18 cellular contexts compared by ENCODE assay signal in the genomic region with DNA sequence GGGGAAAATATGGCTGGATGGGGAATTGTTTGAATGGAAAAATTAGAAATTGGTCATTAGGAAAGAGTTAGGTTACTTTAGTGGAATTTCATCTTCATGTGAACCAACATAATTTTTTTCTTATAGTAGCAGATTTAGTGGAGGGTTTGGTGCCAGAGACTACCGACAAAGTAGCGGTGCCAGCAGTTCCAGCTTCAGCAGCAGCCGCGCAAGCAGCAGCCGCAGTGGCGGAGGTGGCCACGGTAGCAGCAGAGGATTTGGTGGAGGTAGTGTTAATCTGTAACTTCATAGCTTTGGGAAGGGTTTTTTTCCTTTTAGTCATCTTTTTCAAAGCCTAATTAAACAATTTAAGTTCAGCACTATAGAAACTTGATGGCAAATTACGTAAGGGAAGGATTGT. TPM values are rescaled to one million over a fixed set of nuclear protein-coding genes. Genes with fewer than 3 reads are reported as not detected.
DNase-seq lines count a peak whose midpoint lies in the region; ATAC-seq, FAIRE-seq and TF ChIP-seq lines count a peak whose summit lies in the region.
"Had no signal": no experiment of that assay in that cellular context is flagged by ENCODE, and none has a peak within 500 bp of the region (broad histone marks: within the 10 kb centered on the region; RNA-seq: fewer than 3 reads in every experiment).

No MANE protein-coding gene starts in this region.

- H3K36me3 Mint-ChIP-seq in GM23338 (ENCODE audit: low read depth) (peaks cover 87% of the 10 kb centered on the region), progenitor cell of endocrine pancreas (ENCODE audit: insufficient read depth) (peaks cover 28% of the 10 kb centered on the region)

- POLR2A ChIA-PET in K562 (lab: Yijun Ruan, JAX), result interaction anchor here (0.6 to 1.6 kb wide), 4 partner anchors 10 to 110 kb away, joined by 3 to 5 read pairs (median 4); partner anchors contain the start of gene DDX3X

- H3K4me2 ChIP-seq in GM23338 (no peak overlapping the region), K562 (ENCODE audit: insufficient read depth, low read length) (no peak overlapping the region), smooth muscle cell (no peak overlapping the region)

- intact Hi-C loops in K562 (cut with micrococcal nuclease), result no loop called here

- H3K36me3 ChIP-seq in GM23338 (ENCODE audit: insufficient read depth), result peaks cover 67% of the 10 kb centered on the region
- H3K36me3 ChIP-seq in K562 (ENCODE audit: control insufficient read depth, insufficient read depth, low read length), result peaks cover 79% of the 10 kb centered on the region
- peaks cover 16% of the 10 kb centered on the region for H3K36me3 ChIP-seq in smooth muscle cell (ENCODE audit: low read depth)

- peak; percentile 9 for DNase-seq in activated gamma-delta T cell (lab: John Stamatoyannopoulos, UW)
- no peak for DNase-seq in activated gamma-delta T cell treated with Interleukin-2 at 50 U/mL for 16 hours
- DNase-seq in GM23338 (ENCODE audit: low spot score), result no peak
- DNase-seq in K562 (ENCODE audit: extremely low read depth in 1 of 4, low spot score in 3 of 4), result no peak
- DNase-seq in progenitor cell of endocrine pancreas (ENCODE audit: low spot score, unreplicated experiment), result no peak
- DNase-seq in smooth muscle cell (lab: John Stamatoyannopoulos, UW; ENCODE audit: unreplicated experiment), result no peak
- DNase-seq in SIG-M5 (lab: John Stamatoyannopoulos, UW), result no peak
- DNase-seq: CD8-positive, alpha-beta T cell; DMS79 treated with DMSO at 0.1 percent for 48 hours; GF-D8; GOT3; KBM-7; NCI-H1048; NCI-H2227 treated with DMSO at 0.1 percent for 48 hours; NCI-H526; RPMI8226 had no signal

- H3K9me2 ChIP-seq in GM23338 (ENCODE audit: insufficient read depth), result no peaks in the 10 kb centered on the region

- H3K4me1 Mint-ChIP-seq in GM23338 (peaks cover 6% of the 10 kb centered on the region), progenitor cell of endocrine pancreas (ENCODE audit: low read depth) (no peaks in the 10 kb centered on the region)

- H3K27me3 ChIP-seq in GM23338 (ENCODE audit: insufficient read depth), result no peaks in the 10 kb centered on the region
- no peaks in the 10 kb centered on the region for H3K27me3 ChIP-seq in K562 (ENCODE audit: control insufficient read depth in 2 of 2, insufficient read depth in 2 of 2, low read length in 2 of 2)
- no peaks in the 10 kb centered on the region for H3K27me3 ChIP-seq in smooth muscle cell (ENCODE audit: low read depth)

- ATAC-seq in GM23338 (no peak), K562 (no peak)
- ATAC-seq: CD8-positive, alpha-beta T cell had no signal

- CTCF ChIA-PET in K562 (lab: Yijun Ruan, JAX; ENCODE audit: low intra/inter-chr PET ratio), result no interaction called here

- WGBS in K562 (ENCODE audit: insufficient coverage, low coverage, missing lambda C conversion rate), result 98% methylated on average over 8 of the region's 8 CpGs
- 91% methylated on average over 8 of the region's 8 CpGs for WGBS in smooth muscle cell (ENCODE audit: low lambda C conversion rate)

- no peak for TF ChIP-seq EP300 in K562 (IDR thresholded peaks at IDR 0.05; ENCODE audit: low read length)

- H4K20me1 ChIP-seq in GM23338 (replicated peaks; ENCODE audit: insufficient read depth) (peaks cover 2% of the 10 kb centered on the region), K562 (replicated peaks; ENCODE audit: control insufficient read depth, insufficient read depth, low read length) (0 out of 2 replicates have a peak, but pooled peaks cover 9% of the 10 kb centered on the region), smooth muscle cell (ENCODE audit: low read depth) (peaks cover 88% of the 10 kb centered on the region)

- H3K9me3 Mint-ChIP-seq in GM23338 (no peaks in the 10 kb centered on the region; the same call in 2 of the 3 replicates), progenitor cell of endocrine pancreas (ENCODE audit: low read depth) (peaks cover 11% of the 10 kb centered on the region)
- H3K9me3 Mint-ChIP-seq: CD8-positive, alpha-beta T cell had no signal

- H3F3A ChIP-seq in GM23338 (replicated peaks; ENCODE audit: low read depth) (peaks cover 31% of the 10 kb centered on the region), smooth muscle cell (ENCODE audit: low read depth) (no peaks in the 10 kb centered on the region)

- H3K4me3 ChIP-seq in GM23338, result no peak overlapping the region
- no peak overlapping the region for H3K4me3 ChIP-seq in K562
- H3K4me3 ChIP-seq in smooth muscle cell, result no peak overlapping the region

- H2AFZ ChIP-seq in GM23338, result no peak overlapping the region
- H2AFZ ChIP-seq in K562 (ENCODE audit: low read depth, low read length), result no peak overlapping the region
- H2AFZ ChIP-seq in smooth muscle cell (ENCODE audit: low read depth), result no peak overlapping the region

- TF ChIP-seq POLR2A in K562 (conservative IDR thresholded peaks at IDR 0.05), result no peak

- TF ChIP-seq CTCF in GM23338 (conservative IDR thresholded peaks at IDR 0.05; ENCODE audit: low read depth in 2 of 2), result no peak
- no peak for TF ChIP-seq CTCF in K562 (IDR thresholded peaks at IDR 0.05 in 2 of 3, conservative IDR thresholded peaks at IDR 0.05 in 1 of 3; ENCODE audit: insufficient read depth in 2 of 3, low read depth in 1 of 3, low read length in 3 of 3)
- no peak for TF ChIP-seq CTCF in progenitor cell of endocrine pancreas (IDR thresholded peaks at IDR 0.05; ENCODE audit: unreplicated experiment)
- no peak for TF ChIP-seq CTCF in smooth muscle cell (IDR thresholded peaks at IDR 0.05; ENCODE audit: borderline replicate concordance, insufficient read depth, poor library complexity, severe bottlenecking)

- no peaks in the 10 kb centered on the region for H3K9me1 ChIP-seq in K562 (ENCODE audit: control insufficient read depth, insufficient read depth, low read length)

- no peaks in the 10 kb centered on the region for H3K9me3 ChIP-seq in K562 (replicated peaks; ENCODE audit: control insufficient read depth, insufficient read depth, low read depth, low read length)
- H3K9me3 ChIP-seq in smooth muscle cell (replicated peaks; ENCODE audit: low read depth), result no peaks in the 10 kb centered on the region

- H3K4me3 Mint-ChIP-seq in GM23338, result no peak overlapping the region
- no peak overlapping the region for H3K4me3 Mint-ChIP-seq in progenitor cell of endocrine pancreas (ENCODE audit: low read depth)
- H3K4me3 Mint-ChIP-seq: CD8-positive, alpha-beta T cell had no signal

- no TSS peak for BruUV-seq in K562 (replicated peaks; lab: Mats Ljungman, UMichigan)

- 0 out of 2 replicates have a peak overlapping the region, but pooled peaks have one; percentile 75 for H3K27ac Mint-ChIP-seq in GM23338
- peak overlapping the region; percentile 79 for H3K27ac Mint-ChIP-seq in progenitor cell of endocrine pancreas
- H3K27ac Mint-ChIP-seq: CD8-positive, alpha-beta T cell had no signal

- H3K9ac ChIP-seq in K562 (ENCODE audit: insufficient read depth in 1 of 2, low read depth in 2 of 2, low read length in 2 of 2) (no peak overlapping the region), smooth muscle cell (ENCODE audit: low read depth) (no peak overlapping the region)

- H3K4me1 ChIP-seq in GM23338 (ENCODE audit: insufficient read depth) (peaks cover 7% of the 10 kb centered on the region; the same call in 1 of the 2 replicates), K562 (replicated peaks in 1 of 2; ENCODE audit: control insufficient read depth in 2 of 2, insufficient read depth in 2 of 2, low read length in 2 of 2) (no peaks in the 10 kb centered on the region; a peak in 2 of 5 replicates), smooth muscle cell (ENCODE audit: low read depth) (no peaks in the 10 kb centered on the region)

- in situ Hi-C loops in K562 (cut with MboI), result no loop called here

- H3K79me2 ChIP-seq in GM23338 (replicated peaks; ENCODE audit: insufficient read depth) (peaks cover 27% of the 10 kb centered on the region), K562 (ENCODE audit: control insufficient read depth, insufficient read depth, low read length) (peaks cover 13% of the 10 kb centered on the region), smooth muscle cell (ENCODE audit: low read depth) (peaks cover 12% of the 10 kb centered on the region)

- H3K27ac ChIP-seq in GM23338 (ENCODE audit: low read depth), result no peak overlapping the region
- no peak overlapping the region for H3K27ac ChIP-seq in K562 (ENCODE audit: extremely low read depth, low read depth, low read length)
- no peak overlapping the region for H3K27ac ChIP-seq in smooth muscle cell (ENCODE audit: low read depth)

- H3K27me3 Mint-ChIP-seq in GM23338 (ENCODE audit: insufficient read depth, low read depth, poor library complexity) (peaks cover 14% of the 10 kb centered on the region), progenitor cell of endocrine pancreas (no peaks in the 10 kb centered on the region)

- TF ChIP-seq RAD21 in K562 (CRISPR knock-in tag; conservative IDR thresholded peaks at IDR 0.05 in 1 of 2, IDR thresholded peaks at IDR 0.05 in 1 of 2), result no peak

- no peak for FAIRE-seq in K562 (lab: Jason Lieb, UNC)
- FAIRE-seq: D721Med, HTR-8/SVneo had no signal

TF ChIP-seq in K562, 482 proteins besides CTCF, POLR2A, EP300 and RAD21 (continues in another document):
- TF ChIP-seq BRCA1 (IDR thresholded peaks at IDR 0.05), result no peak
- no peak for TF ChIP-seq BRCA1 (CRISPR knock-in tag; IDR thresholded peaks at IDR 0.05)
- no peak for TF ChIP-seq ZKSCAN8 (CRISPR knock-in tag; IDR thresholded peaks at IDR 0.05)

RNA-seq across cellular contexts. Expression of gene DDX3X, which starts 13.2 kb away (rescaled TPM):
- total RNA-seq in GM23338 (2014; rRNA removed; shearing (Covaris generic)), result 239 and 272 TPM in 2 replicates
- polyA plus RNA-seq in GM23338 (2016; fragmentation: Nextera tagmentation; extraction: Ambion mirVana) (55.6 and 68.1 TPM in 2 replicates), K562 (2011; rRNA removed) (66.2 and 106 TPM in 2 replicates), K562 (2014; fragmentation: Illumina TruSeq; extraction: Trizol) (168 and 178 TPM in 2 replicates), K562 (2014; fragmentation: Nextera tagmentation; extraction: Ambion mirVana) (100 to 1,000 TPM in 1 of 2 experiments, 10 to 100 TPM in 1; 51.3 to 119 TPM), K562 (2014; rRNA removed) (138 and 150 TPM in 2 replicates), smooth muscle cell (104 and 124 TPM in 2 replicates)
- 184 and 523 TPM in 2 replicates for total RNA-seq in K562 (2011; cell fraction: chromatin; rRNA removed; ENCODE audit: low replicate concordance)
- total RNA-seq in K562 (2011; cell fraction: nucleolus; rRNA removed), result 105 and 114 TPM in 2 replicates
- 219 and 321 TPM in 2 replicates for total RNA-seq in K562 (2011; cell fraction: nucleoplasm; rRNA removed)
- total RNA-seq in K562 (2014; rRNA removed) (132 and 138 TPM in 2 replicates), K562 (2014; rRNA removed; fragmentation: Illumina TruSeq; extraction: Trizol) (156 and 177 TPM in 2 replicates), K562 (2015; rRNA removed; fragmentation: Illumina TruSeq; extraction: Trizol) (119 and 132 TPM in 2 replicates), K562 (2021) (213 and 232 TPM in 2 replicates), progenitor cell of endocrine pancreas (308 and 338 TPM in 2 replicates), smooth muscle cell (241 and 245 TPM in 2 replicates)
- 26.7 and 35.7 TPM in 2 replicates for polyA plus RNA-seq in K562 (2011; cell fraction: cytosol; rRNA removed)
- 67.8 and 77.0 TPM in 2 replicates for polyA plus RNA-seq in K562 (2011; cell fraction: nucleus; rRNA removed)
- polyA plus RNA-seq in K562 (2012), result 92.5 and 137 TPM in 2 replicates
- 207 and 251 TPM in 2 replicates for polyA minus RNA-seq in K562 (2011; rRNA and poly(A)+ RNA removed)
- polyA minus RNA-seq in K562 (2011; cell fraction: cytosol; rRNA and poly(A)+ RNA removed), result 78.8 and 134 TPM in 2 replicates
- polyA minus RNA-seq in K562 (2011; cell fraction: nucleus; rRNA and poly(A)+ RNA removed), result 130 and 179 TPM in 2 replicates
